ENCODE assay signal across 13 cellular contexts in genomic region chr19:4713384-4713951, GRCh38. TPM values are rescaled to one million over a fixed set of nuclear protein-coding genes. Genes with fewer than 3 reads are reported as not detected.
DNase-seq lines count a peak whose midpoint lies in the region; ATAC-seq, FAIRE-seq and TF ChIP-seq lines count a peak whose summit lies in the region.
"Had no signal": no experiment of that assay in that cellular context is flagged by ENCODE, and none has a peak within 500 bp of the region (broad histone marks: within the 10 kb centered on the region; RNA-seq: fewer than 3 reads in every experiment).

No MANE protein-coding gene starts in this region.

- peak overlapping the region; percentile 52 to 78 for H3K27ac ChIP-seq in coronary artery
- H3K27ac ChIP-seq in left lung: peak overlapping the region; percentile 19 to 33
- peak overlapping the region in 2 of 4 donors; percentile 27 to 43 for H3K27ac ChIP-seq in upper lobe of left lung
- H3K27ac ChIP-seq: HL-60 had no signal

- H3K9me3 ChIP-seq in left lung (no peaks in the 10 kb centered on the region), upper lobe of left lung (no peaks in the 10 kb centered on the region)

- no peak for TF ChIP-seq EP300 in upper lobe of left lung (IDR thresholded peaks at IDR 0.05)

- H3K36me3 Mint-ChIP-seq in activated CD4-positive, alpha-beta T cell treated with anti-CD3 and anti-CD28 coated beads for 36 hours (ENCODE audit: low read depth): peaks cover 36% of the 10 kb centered on the region

- POLR2A ChIA-PET in activated CD4-positive, alpha-beta T cell treated with anti-CD3 and anti-CD28 coated beads for 36 hours (lab: Charles Lee): no interaction called here

- no peak for TF ChIP-seq CTCF in coronary artery (IDR thresholded peaks at IDR 0.05)
- no peak for TF ChIP-seq CTCF in left lung (IDR thresholded peaks at IDR 0.05)
- TF ChIP-seq CTCF in upper lobe of left lung (IDR thresholded peaks at IDR 0.05): no peak

- no peaks in the 10 kb centered on the region for H3K27me3 Mint-ChIP-seq in activated CD4-positive, alpha-beta T cell treated with anti-CD3 and anti-CD28 coated beads for 36 hours
- H3K27me3 Mint-ChIP-seq: naive thymus-derived CD4-positive, alpha-beta T cell had no signal

- intact Hi-C loops in left lung (cut with DNase I): no loop called here
- intact Hi-C loops in activated CD4-positive, alpha-beta T cell treated with anti-CD3 and anti-CD28 coated beads for 36 hours (cut with DNase I, micrococcal nuclease): no loop called here

- peak; percentile 91 for DNase-seq in HTR-8/SVneo (ENCODE audit: insufficient read length, low spot score)
- peak; percentile 89 for DNase-seq in coronary artery (ENCODE audit: low spot score)
- peak in 1 of 2 donors; percentile 72 for DNase-seq in left lung
- DNase-seq in upper lobe of left lung: peak; percentile 53 to 87
- no peak for DNase-seq in effector CD4-positive, alpha-beta T cell
- no peak for DNase-seq in activated CD4-positive, alpha-beta T cell treated with anti-CD3 and anti-CD28 coated beads for 36 hours
- DNase-seq in NCI-H748 (lab: John Stamatoyannopoulos, UW; ENCODE audit: unreplicated experiment): no peak
- DNase-seq: activated naive CD4-positive, alpha-beta T cell treated with Interleukin-2 at 50 U/mL for 16 hours; naive thymus-derived CD4-positive, alpha-beta T cell; SHP77 treated with DMSO at 0.1 percent for 48 hours had no signal

- CTCF ChIA-PET in activated CD4-positive, alpha-beta T cell treated with anti-CD3 and anti-CD28 coated beads for 36 hours (lab: Charles Lee): no interaction called here

- peaks cover 7% of the 10 kb centered on the region for H3K4me1 Mint-ChIP-seq in activated CD4-positive, alpha-beta T cell treated with anti-CD3 and anti-CD28 coated beads for 36 hours

- H3K27me3 ChIP-seq in left lung (no peaks in the 10 kb centered on the region), upper lobe of left lung (no peaks in the 10 kb centered on the region)

- TF ChIP-seq POLR2A in upper lobe of left lung (IDR thresholded peaks at IDR 0.05): no peak

- 87 to 100% methylated on average over 1 to 22 of the region's 32 CpGs for WGBS in upper lobe of left lung, 2 donors

- no peaks in the 10 kb centered on the region for H3K9me3 Mint-ChIP-seq in activated CD4-positive, alpha-beta T cell treated with anti-CD3 and anti-CD28 coated beads for 36 hours (ENCODE audit: low read depth)
- H3K9me3 Mint-ChIP-seq: stimulated activated effector memory CD8-positive, alpha-beta T cell treated with anti-CD3 and anti-CD28 coated beads, Interleukin-12 subunit alpha, Interleukin-12 subunit beta, amount 100 ng/mL, for 72 hours had no signal

- H3K4me3 ChIP-seq in coronary artery (peak overlapping the region; percentile 30), left lung (no peak overlapping the region), upper lobe of left lung (no peak overlapping the region)

- ATAC-seq in left lung (peak; percentile 33), upper lobe of left lung (ENCODE audit: low FRiP score in 2 of 2) (peak; percentile 60 to 92), GM18858 (IDR thresholded peaks at IDR 0.05; ENCODE audit: unreplicated experiment) (no peak)
- no peak for ATAC-seq in activated CD4-positive, alpha-beta T cell treated with anti-CD3 and anti-CD28 coated beads for 36 hours
- ATAC-seq: naive thymus-derived CD4-positive, alpha-beta T cell; stimulated activated effector memory CD8-positive, alpha-beta T cell treated with anti-CD3 and anti-CD28 coated beads, Interleukin-12 subunit alpha, Interleukin-12 subunit beta, amount 100 ng/mL, for 72 hours had no signal

- no peak overlapping the region for H3K27ac Mint-ChIP-seq in activated CD4-positive, alpha-beta T cell treated with anti-CD3 and anti-CD28 coated beads for 36 hours
- H3K27ac Mint-ChIP-seq: naive thymus-derived CD4-positive, alpha-beta T cell; stimulated activated effector memory CD8-positive, alpha-beta T cell treated with anti-CD3 and anti-CD28 coated beads, Interleukin-12 subunit alpha, Interleukin-12 subunit beta, amount 100 ng/mL, for 72 hours had no signal

- peaks cover 0 to 100% of the 10 kb centered on the region in 2 donors for H3K36me3 ChIP-seq in left lung
- peaks cover 17 to 93% (median 68%) of the 10 kb centered on the region in 4 donors for H3K36me3 ChIP-seq in upper lobe of left lung

- H3K4me3 Mint-ChIP-seq in activated CD4-positive, alpha-beta T cell treated with anti-CD3 and anti-CD28 coated beads for 36 hours: no peak overlapping the region
- H3K4me3 Mint-ChIP-seq: naive thymus-derived CD4-positive, alpha-beta T cell; stimulated activated effector memory CD8-positive, alpha-beta T cell treated with anti-CD3 and anti-CD28 coated beads, Interleukin-12 subunit alpha, Interleukin-12 subunit beta, amount 100 ng/mL, for 72 hours had no signal

- peak; percentile 92 for FAIRE-seq in HTR-8/SVneo (lab: Jason Lieb, UNC)

- peaks cover 9 to 38% of the 10 kb centered on the region in 2 donors for H3K4me1 ChIP-seq in left lung
- H3K4me1 ChIP-seq in upper lobe of left lung: peaks cover 13 to 60% (median 48%) of the 10 kb centered on the region in 4 donors

RNA-seq across cellular contexts. Expression of gene DPP9, which starts 10.2 kb away (rescaled TPM):
- 10 to 100 TPM; 79.7 to 95.5 TPM for total RNA-seq in left lung
- total RNA-seq in upper lobe of left lung: 100 to 1,000 TPM in 2 of 6 donors, 10 to 100 TPM in 4; 55.1 to 255 (median 89.0) TPM
- 10 to 100 TPM; 49.2 to 51.3 TPM for total RNA-seq in activated CD4-positive, alpha-beta T cell treated with anti-CD3 and anti-CD28 coated beads for 36 hours

RNA-seq across cellular contexts. Expression of gene MYDGF, which starts 43.3 kb away (rescaled TPM):
- total RNA-seq in left lung (100 to 1,000 TPM in 1 of 2 donors, 10 to 100 TPM in 1; 98.2 to 156 TPM), upper lobe of left lung (100 to 1,000 TPM in 1 of 6 donors, 10 to 100 TPM in 4, 1 to 10 TPM in 1; 6.3 to 121 (median 67.1) TPM)
- 10 to 100 TPM; 34.7 to 53.8 TPM for total RNA-seq in activated CD4-positive, alpha-beta T cell treated with anti-CD3 and anti-CD28 coated beads for 36 hours

Comparison
In these comparisons a context has a peak if more than half of its experiments do, and no peak if none do; other contexts are left out.
1. DNase-seq: peak in HTR-8/SVneo (single experiment), coronary artery (single experiment) and upper lobe of left lung (2 of 2); none in effector CD4-positive, alpha-beta T cell (single experiment), activated CD4-positive, alpha-beta T cell treated with anti-CD3 and anti-CD28 coated beads for 36 hours (single experiment) and NCI-H748 (single experiment).
2. ATAC-seq: peak in left lung (single experiment) and upper lobe of left lung (2 of 2); none in GM18858 (single experiment) and activated CD4-positive, alpha-beta T cell treated with anti-CD3 and anti-CD28 coated beads for 36 hours (single experiment).